ENCODE assay signal across 12 cellular contexts in genomic region chr10:85645851-85646250, GRCh38.
A peak's percentile ranks its signal among the peaks of the same experiment; 100 is the strongest.
DNase-seq lines count a peak whose midpoint lies in the region; ATAC-seq, FAIRE-seq and TF ChIP-seq lines count a peak whose summit lies in the region.
"Had no signal": no experiment of that assay in that cellular context is flagged by ENCODE, and none has a peak within 500 bp of the region (broad histone marks: within the 10 kb centered on the region; RNA-seq: fewer than 3 reads in every experiment).

No MANE protein-coding gene starts in this region.

- H3K9ac ChIP-seq in mesenchymal stem cell (ENCODE audit: low read length), result no peak overlapping the region
- H3K9ac ChIP-seq in trophoblast cell (ENCODE audit: low read length), result no peak overlapping the region
- H3K9ac ChIP-seq in HepG2 (ENCODE audit: insufficient read depth, low read depth, low read length), result no peak overlapping the region
- H3K9ac ChIP-seq: BLaER1 treated with 17β-estradiol and CSF1 and Interleukin-3, amounts not matched to agents 10 nM and 100 nM had no signal

- in situ Hi-C loops in HepG2 (cut with HindIII; ENCODE audit: extremely low pct_ligation_motif_present, low pct_unique_long_range_greater_than_20kb), result no loop called here

- H2AK5ac ChIP-seq in mesenchymal stem cell (ENCODE audit: low read length, severe bottlenecking) (peak overlapping the region; percentile 3), trophoblast cell (ENCODE audit: low read length) (no peak overlapping the region)

- TF ChIP-seq RAD21 in HepG2 (CRISPR knock-in tag; IDR thresholded peaks at IDR 0.05), result no peak

- no peak overlapping the region for H2BK15ac ChIP-seq in mesenchymal stem cell (ENCODE audit: low read depth, poor library complexity, severe bottlenecking)

- H3K4me3 ChIP-seq in HEK293 (ENCODE audit: low read depth, low read length) (no peak overlapping the region), mesenchymal stem cell (ENCODE audit: insufficient read depth in 1 of 2, low read depth in 1 of 2, low read length in 2 of 2) (no peak overlapping the region), trophoblast cell (ENCODE audit: low read depth, low read length) (no peak overlapping the region), vagina (no peak overlapping the region), HepG2 (replicated peaks in 1 of 3; ENCODE audit: insufficient read depth in 1 of 3, low read depth in 2 of 3, low read length in 3 of 3) (no peak overlapping the region)
- H3K4me3 ChIP-seq: BLaER1 treated with 17β-estradiol and CSF1 and Interleukin-3, amounts not matched to agents 10 nM and 100 nM had no signal

- no TSS peak for BruUV-seq in HepG2 (replicated peaks; lab: Mats Ljungman, UMichigan)

- no peak overlapping the region for H3K4me2 ChIP-seq in mesenchymal stem cell (ENCODE audit: low read length, poor library complexity, severe bottlenecking)
- no peak overlapping the region for H3K4me2 ChIP-seq in trophoblast cell (ENCODE audit: low read length)
- H3K4me2 ChIP-seq in HepG2 (ENCODE audit: low read depth, low read length), result no peak overlapping the region
- H3K4me2 ChIP-seq: BLaER1 treated with 17β-estradiol and CSF1 and Interleukin-3, amounts not matched to agents 10 nM and 100 nM had no signal

- TF ChIP-seq CTCF in HEK293 (tag by site-specific recombination; IDR thresholded peaks at IDR 0.05) (no peak), vagina (IDR thresholded peaks at IDR 0.05) (no peak), HepG2 (CRISPR knock-in tag; IDR thresholded peaks at IDR 0.05) (no peak)

- intact Hi-C loops in vagina (cut with DNase I) (no loop called here), HepG2 (cut with micrococcal nuclease; ENCODE audit: unreplicated experiment) (no loop called here)

- H3K27ac ChIP-seq in HEK293 (ENCODE audit: extremely low read depth, low read depth, low read length) (no peak overlapping the region; the same call in 1 of the 2 replicates), mesenchymal stem cell (ENCODE audit: low read length, poor library complexity, severe bottlenecking) (no peak overlapping the region), trophoblast cell (ENCODE audit: low read depth, low read length) (no peak overlapping the region), vagina (no peak overlapping the region), HepG2 (ENCODE audit: extremely low read length, insufficient read depth, low read length) (no peak overlapping the region)
- H3K27ac ChIP-seq: BLaER1 treated with 17β-estradiol and CSF1 and Interleukin-3, amounts not matched to agents 10 nM and 100 nM had no signal

- H3K14ac ChIP-seq in mesenchymal stem cell (ENCODE audit: low read length in 2 of 2) (peak overlapping the region in 1 of 2 experiments; percentile 6), trophoblast cell (ENCODE audit: low read length) (no peak overlapping the region)

- H3K23ac ChIP-seq in mesenchymal stem cell (ENCODE audit: low read length in 2 of 2) (no peak overlapping the region), trophoblast cell (ENCODE audit: low read length) (no peak overlapping the region)

- no peak overlapping the region for H3K4ac ChIP-seq in mesenchymal stem cell (ENCODE audit: low read depth in 1 of 2, low read length in 2 of 2)
- no peak overlapping the region for H3K4ac ChIP-seq in trophoblast cell (ENCODE audit: low read depth, low read length)

- H2BK12ac ChIP-seq in mesenchymal stem cell (ENCODE audit: low read length in 2 of 2) (peak overlapping the region; percentile 22 to 65), trophoblast cell (ENCODE audit: low read length) (peak overlapping the region; percentile 35)

- no peak overlapping the region for H4K12ac ChIP-seq in trophoblast cell (ENCODE audit: low read depth, low read length)

- CTCF ChIA-PET in HEK293 (lab: Yijun Ruan, JAX) (no interaction called here), HepG2 (lab: Yijun Ruan, JAX; ENCODE audit: low intra/inter-chr PET ratio, low total read pairs) (no interaction called here)

- ATAC-seq in HepG2 (no peak), HG02938 (IDR thresholded peaks at IDR 0.05; ENCODE audit: unreplicated experiment) (no peak), HG03457 (IDR thresholded peaks at IDR 0.05; ENCODE audit: unreplicated experiment) (no peak)
- ATAC-seq: HCT116 had no signal

- H3K4me1 ChIP-seq in HEK293 (ENCODE audit: control insufficient read depth, insufficient read depth, low read length) (peaks cover 40% of the 10 kb centered on the region), mesenchymal stem cell (ENCODE audit: control insufficient read depth, insufficient read depth, low read depth, low read length) (peaks cover 24% of the 10 kb centered on the region), trophoblast cell (ENCODE audit: control insufficient read depth in 1 of 2, insufficient read depth in 2 of 2, low read length in 2 of 2) (peaks cover 10 to 22% of the 10 kb centered on the region in 2 experiments), vagina (peaks cover 29% of the 10 kb centered on the region), HepG2 (ENCODE audit: insufficient read depth, low read length) (peaks cover 16% of the 10 kb centered on the region; the same call in 1 of the 2 replicates)
- H3K4me1 ChIP-seq: BLaER1 treated with 17β-estradiol and CSF1 and Interleukin-3, amounts not matched to agents 10 nM and 100 nM had no signal

- H3K79me1 ChIP-seq in mesenchymal stem cell (replicated peaks; ENCODE audit: low read length, poor library complexity, severe bottlenecking), result no peaks in the 10 kb centered on the region
- peaks cover 9% of the 10 kb centered on the region for H3K79me1 ChIP-seq in trophoblast cell (ENCODE audit: low read length)

- TF ChIP-seq POLR2A in vagina (IDR thresholded peaks at IDR 0.05), result no peak
- no peak for TF ChIP-seq POLR2A in HepG2 (IDR thresholded peaks at IDR 0.05; ENCODE audit: insufficient read depth in 1 of 2, low read depth in 2 of 2, low read length in 2 of 2)

- no peak overlapping the region for H4K8ac ChIP-seq in mesenchymal stem cell (ENCODE audit: low read length)
- no peak overlapping the region for H4K8ac ChIP-seq in trophoblast cell (ENCODE audit: low read depth, low read length)

- WGBS in mesenchymal stem cell, result 100% methylated on average over 1 of the region's 1 CpG
- WGBS in trophoblast cell (ENCODE audit: extremely low coverage, insufficient coverage, insufficient read length), result no CpG with 5 or more reads among the region's 1 CpG
- WGBS in HepG2 (ENCODE audit: low lambda C conversion rate), result 50% methylated on average over 1 of the region's 1 CpG

- H3K18ac ChIP-seq in mesenchymal stem cell (ENCODE audit: low read depth in 1 of 2, low read length in 2 of 2) (peak overlapping the region; percentile 34 to 64), trophoblast cell (ENCODE audit: low read length) (no peak overlapping the region)

- H3K9me3 ChIP-seq in HEK293 (ENCODE audit: control insufficient read depth, insufficient read depth, low read depth, low read length), result no peaks in the 10 kb centered on the region
- no peaks in the 10 kb centered on the region for H3K9me3 ChIP-seq in mesenchymal stem cell (ENCODE audit: control insufficient read depth, low read length)
- H3K9me3 ChIP-seq in trophoblast cell (ENCODE audit: insufficient read depth, low read depth, low read length), result peaks cover 2% of the 10 kb centered on the region
- H3K9me3 ChIP-seq in vagina, result no peaks in the 10 kb centered on the region
- no peaks in the 10 kb centered on the region for H3K9me3 ChIP-seq in HepG2 (ENCODE audit: low read length)
- H3K9me3 ChIP-seq: BLaER1 treated with 17β-estradiol and CSF1 and Interleukin-3, amounts not matched to agents 10 nM and 100 nM had no signal

- peak overlapping the region; percentile 66 for H4K91ac ChIP-seq in mesenchymal stem cell (ENCODE audit: low read length)
- no peak overlapping the region for H4K91ac ChIP-seq in trophoblast cell (ENCODE audit: low read depth, low read length)

- no peak for DNase-seq in mesenchymal stem cell
- no peak for DNase-seq in trophoblast cell
- DNase-seq in vagina (ENCODE audit: extremely low spot score in 2 of 2), result peak; percentile 77 to 85
- DNase-seq in HepG2 (ENCODE audit: low spot score), result no peak
- DNase-seq: 8988T; CD4-positive, alpha-beta T cell had no signal

- TF ChIP-seq EP300 in HepG2 (IDR thresholded peaks at IDR 0.05; ENCODE audit: low read depth in 2 of 2, low read length in 2 of 2) (no peak), HepG2 (CRISPR knock-in tag; IDR thresholded peaks at IDR 0.05; ENCODE audit: borderline replicate concordance) (no peak)

- H3K79me2 ChIP-seq in trophoblast cell (ENCODE audit: control insufficient read depth, insufficient read depth, low read length, poor library complexity), result no peaks in the 10 kb centered on the region
- no peaks in the 10 kb centered on the region for H3K79me2 ChIP-seq in HepG2 (ENCODE audit: insufficient read depth, low read length)

- H3K36me3 ChIP-seq in HEK293 (ENCODE audit: control insufficient read depth in 2 of 2, insufficient read depth in 1 of 2, low read length in 2 of 2) (no peaks in the 10 kb centered on the region), mesenchymal stem cell (ENCODE audit: control insufficient read depth in 1 of 2, insufficient read depth in 2 of 2, low read depth in 1 of 2, low read length in 2 of 2) (no peaks in the 10 kb centered on the region), trophoblast cell (ENCODE audit: control insufficient read depth in 1 of 2, insufficient read depth in 2 of 2, low read length in 2 of 2) (no peaks in the 10 kb centered on the region), vagina (no peaks in the 10 kb centered on the region), HepG2 (replicated peaks in 1 of 2; ENCODE audit: control insufficient read depth in 1 of 2, insufficient read depth in 2 of 2, low read length in 2 of 2) (no peaks in the 10 kb centered on the region)
- H3K36me3 ChIP-seq: BLaER1 treated with 17β-estradiol and CSF1 and Interleukin-3, amounts not matched to agents 10 nM and 100 nM had no signal

- POLR2A ChIA-PET in HEK293 (lab: Yijun Ruan, JAX) (no interaction called here), HepG2 (lab: Yijun Ruan, JAX) (no interaction called here)

- no peak overlapping the region for H2AFZ ChIP-seq in mesenchymal stem cell (ENCODE audit: low read depth, low read length)
- H2AFZ ChIP-seq in trophoblast cell (ENCODE audit: insufficient read depth, low read length, poor library complexity), result no peak overlapping the region
- no peak overlapping the region for H2AFZ ChIP-seq in HepG2 (ENCODE audit: low read length)

- H2BK120ac ChIP-seq in mesenchymal stem cell (ENCODE audit: low read depth, low read length) (no peak overlapping the region), trophoblast cell (ENCODE audit: insufficient read depth, low read length, poor library complexity) (no peak overlapping the region)

- H3K27me3 ChIP-seq in mesenchymal stem cell (ENCODE audit: control insufficient read depth in 1 of 2, insufficient read depth in 1 of 2, low read length in 2 of 2) (no peaks in the 10 kb centered on the region), trophoblast cell (ENCODE audit: insufficient read depth, low read length) (no peaks in the 10 kb centered on the region), vagina (no peaks in the 10 kb centered on the region), HepG2 (ENCODE audit: control insufficient read depth in 1 of 2, insufficient read depth in 2 of 2, low read length in 2 of 2) (no peaks in the 10 kb centered on the region)
- H3K27me3 ChIP-seq: BLaER1 treated with 17β-estradiol and CSF1 and Interleukin-3, amounts not matched to agents 10 nM and 100 nM had no signal

- no peaks in the 10 kb centered on the region for H4K20me1 ChIP-seq in HepG2 (ENCODE audit: insufficient read depth, low read length)
- H4K20me1 ChIP-seq: BLaER1 treated with 17β-estradiol and CSF1 and Interleukin-3, amounts not matched to agents 10 nM and 100 nM had no signal

- H2BK5ac ChIP-seq in mesenchymal stem cell (ENCODE audit: low read depth, low read length, poor library complexity, severe bottlenecking) (no peak overlapping the region), trophoblast cell (ENCODE audit: low read depth, low read length, poor library complexity) (no peak overlapping the region)

- FAIRE-seq in HepG2 (lab: Jason Lieb, UNC), result no peak
- FAIRE-seq: HTR-8/SVneo had no signal

Comparison
In these comparisons a context has a peak if more than half of its experiments do, and no peak if none do; other contexts are left out.
1. DNase-seq: peak in vagina (2 of 2); none in mesenchymal stem cell (single experiment), trophoblast cell (0 of 2) and HepG2 (single experiment).